24 cellular contexts compared by ENCODE assay signal in genomic region chr22:42284643-42285181, GRCh38. TPM values are rescaled to one million over a fixed set of nuclear protein-coding genes. Genes with fewer than 3 reads are reported as not detected.
DNase-seq lines count a peak whose midpoint lies in the region; ATAC-seq, FAIRE-seq and TF ChIP-seq lines count a peak whose summit lies in the region.
"Had no signal": no experiment of that assay in that cellular context is flagged by ENCODE, and none has a peak within 500 bp of the region (broad histone marks: within the 10 kb centered on the region; RNA-seq: fewer than 3 reads in every experiment).

No MANE protein-coding gene starts in this region.

- H2BK5ac ChIP-seq in mesendoderm (ENCODE audit: low read length) = no peak overlapping the region

- H3K9me3 ChIP-seq in heart right ventricle = no peaks in the 10 kb centered on the region
- H3K9me3 ChIP-seq in aorta (ENCODE audit: control insufficient read depth, low read length) = no peaks in the 10 kb centered on the region

- DNase-seq in Right ventricle myocardium inferior (ENCODE audit: missing footprints) (peak; percentile 32), heart right ventricle (no peak), chondrocyte (ENCODE audit: low spot score) (peak; percentile 80), mesendoderm (no peak), aorta (peak; percentile 34 to 67), RCC 7860 (ENCODE audit: low spot score) (no peak), ureter (ENCODE audit: low spot score) (no peak)
- DNase-seq in activated CD4-positive, alpha-beta T cell treated with anti-CD3 and anti-CD28 coated beads for 1 hour = no peak
- DNase-seq: AML-193, DMS53, EL, KBM-7, MV-4-11, NCI-H187, NCI-H2227 treated with DMSO at 0.1 percent for 48 hours, NCI-H510A treated with DMSO at 0.1 percent for 48 hours, NCI-H774, SHP77 treated with DMSO at 0.1 percent for 48 hours had no signal

- H3K4me1 Mint-ChIP-seq in chondrocyte (ENCODE audit: low read depth) = peaks cover 7% of the 10 kb centered on the region

- peak overlapping the region; percentile 15 for H3K56ac ChIP-seq in mesendoderm (ENCODE audit: low read length)

- H3K9me3 Mint-ChIP-seq in chondrocyte (ENCODE audit: low read depth) = no peaks in the 10 kb centered on the region
- H3K9me3 Mint-ChIP-seq: CD8-positive, alpha-beta T cell; GM23338 had no signal

- no peaks in the 10 kb centered on the region for H3K36me3 ChIP-seq in heart right ventricle
- no peaks in the 10 kb centered on the region for H3K36me3 ChIP-seq in mesendoderm (ENCODE audit: control insufficient read depth, insufficient read depth, low read length)
- H3K36me3 ChIP-seq in aorta (ENCODE audit: control insufficient read depth in 1 of 2, insufficient read depth in 2 of 2, low read length in 1 of 2) = no peaks in the 10 kb centered on the region

- H3K27ac ChIP-seq in heart right ventricle = no peak overlapping the region
- H3K27ac ChIP-seq in mesendoderm (ENCODE audit: low read depth, low read length) = no peak overlapping the region
- no peak overlapping the region for H3K27ac ChIP-seq in aorta (ENCODE audit: low read depth in 1 of 2, low read length in 2 of 2)
- H3K27ac ChIP-seq: 22Rv1 had no signal

- H3K9ac ChIP-seq in mesendoderm (ENCODE audit: low read length) = no peak overlapping the region

- H3K18ac ChIP-seq in mesendoderm (ENCODE audit: low read length) = no peak overlapping the region

- H3K4ac ChIP-seq in mesendoderm (ENCODE audit: low read depth, low read length) = no peak overlapping the region

- H3K4me3 Mint-ChIP-seq in chondrocyte (ENCODE audit: unreplicated experiment) = no peak overlapping the region

- H3K79me2 ChIP-seq in mesendoderm (ENCODE audit: control insufficient read depth, insufficient read depth, low read length) = no peaks in the 10 kb centered on the region

- peaks cover 0 to 20% (median 10%) of the 10 kb centered on the region in 9 donors for H3K4me1 ChIP-seq in heart right ventricle
- H3K4me1 ChIP-seq in mesendoderm (ENCODE audit: control insufficient read depth, low read depth, low read length) = peaks cover 3% of the 10 kb centered on the region
- H3K4me1 ChIP-seq in aorta (ENCODE audit: control insufficient read depth in 1 of 2, insufficient read depth in 2 of 2, low read length in 2 of 2) = no peaks in the 10 kb centered on the region

- no peaks in the 10 kb centered on the region for H3K36me3 Mint-ChIP-seq in chondrocyte (ENCODE audit: low read depth)
- H3K36me3 Mint-ChIP-seq: CD8-positive, alpha-beta T cell had no signal

- no peak overlapping the region for H2BK15ac ChIP-seq in mesendoderm (replicated peaks; ENCODE audit: low read depth)

- H3K27me3 ChIP-seq in heart right ventricle (peaks cover 0 to 65% (median 48%) of the 10 kb centered on the region in 7 donors), mesendoderm (ENCODE audit: insufficient read depth, low read length, poor library complexity) (peaks cover 3% of the 10 kb centered on the region), aorta (ENCODE audit: control insufficient read depth in 1 of 2, insufficient read depth in 2 of 2, low read length in 1 of 2) (no peaks in the 10 kb centered on the region)

- H3K79me1 ChIP-seq in mesendoderm (ENCODE audit: low read length) = no peaks in the 10 kb centered on the region

- H4K8ac ChIP-seq in mesendoderm (ENCODE audit: low read depth, low read length) = no peak overlapping the region

- intact Hi-C loops in Right ventricle myocardium inferior (cut with DNase I) = no loop called here
- intact Hi-C loops in heart right ventricle (cut with DNase I) = loop anchor here in 1 of 10 donors (5.0 kb wide), 1 partner anchor 112 kb away; no protein-coding TSS in a partner anchor
- intact Hi-C loops in aorta (cut with DNase I) = no loop called here

- H3K27ac Mint-ChIP-seq in chondrocyte (ENCODE audit: unreplicated experiment) = no peak overlapping the region
- H3K27ac Mint-ChIP-seq: GM23338 had no signal

- no peak overlapping the region for H3K4me2 ChIP-seq in mesendoderm (ENCODE audit: low read length)

- no peak for FAIRE-seq in RCC 7860 (lab: Jason Lieb, UNC)
- FAIRE-seq: GM12878, HepG2 had no signal

- no peak overlapping the region for H4K5ac ChIP-seq in mesendoderm (ENCODE audit: low read length)

- H3K4me3 ChIP-seq in heart right ventricle = no peak overlapping the region
- no peak overlapping the region for H3K4me3 ChIP-seq in mesendoderm (ENCODE audit: low read length)
- no peak overlapping the region for H3K4me3 ChIP-seq in aorta (ENCODE audit: low read length in 2 of 2)
- H3K4me3 ChIP-seq: GM12878 had no signal

- ATAC-seq in Right ventricle myocardium inferior = no peak
- ATAC-seq in heart right ventricle = no peak
- no peak for ATAC-seq in aorta (ENCODE audit: low FRiP score)
- ATAC-seq: GM12878, HCT116, HepG2 had no signal

- TF ChIP-seq CTCF in heart right ventricle (IDR thresholded peaks at IDR 0.05) (no peak), chondrocyte (IDR thresholded peaks at IDR 0.05) (no peak)

- H2AK5ac ChIP-seq in mesendoderm (ENCODE audit: low read length) = peak overlapping the region; percentile 45

- H3K27me3 Mint-ChIP-seq in chondrocyte (ENCODE audit: low read depth) = peaks cover 22% of the 10 kb centered on the region

- no peak overlapping the region for H2BK120ac ChIP-seq in mesendoderm (ENCODE audit: low read depth, low read length)

- WGBS in heart right ventricle, 2 donors = 90 to 92% methylated on average over 14 of the region's 14 CpGs
- WGBS in mesendoderm (ENCODE audit: extremely low coverage, insufficient coverage, low lambda C conversion rate) = no CpG with 5 or more reads among the region's 14 CpGs
- WGBS in aorta, 2 donors = 90 to 91% methylated on average over 14 of the region's 14 CpGs

- H3K23ac ChIP-seq in mesendoderm (ENCODE audit: low read length) = peak overlapping the region; percentile 9

RNA-seq across cellular contexts. Expression of gene TCF20, which starts 14.3 kb away (rescaled TPM):
- 16.7 TPM for total RNA-seq in Right ventricle myocardium inferior
- 10 to 100 TPM; 11.6 to 18.8 (median 15.3) TPM for total RNA-seq in heart right ventricle
- 1 to 10 TPM; 4.2 to 5.3 TPM for polyA plus RNA-seq in heart right ventricle
- 27.3 to 35.1 TPM (median 31.0 TPM) in 3 replicates for total RNA-seq in chondrocyte
- polyA plus RNA-seq in mesendoderm (2013, experiment 1 of 2) = 28.5 TPM
- 28.6 TPM for polyA plus RNA-seq in mesendoderm (2013, experiment 2 of 2)
- 10 to 100 TPM; 29.9 to 42.9 TPM for total RNA-seq in aorta
- polyA plus RNA-seq in aorta = 1 to 10 TPM; 6.1 to 6.9 TPM
- total RNA-seq in ureter = 64.9 TPM

Comparison
In these comparisons a context has a peak if more than half of its experiments do, and no peak if none do; other contexts are left out.
1. DNase-seq: peak in Right ventricle myocardium inferior (single experiment), chondrocyte (single experiment) and aorta (2 of 2); none in heart right ventricle (0 of 2), mesendoderm (single experiment), activated CD4-positive, alpha-beta T cell treated with anti-CD3 and anti-CD28 coated beads for 1 hour (single experiment), RCC 7860 (single experiment) and ureter (single experiment).